In the genomic region with DNA sequence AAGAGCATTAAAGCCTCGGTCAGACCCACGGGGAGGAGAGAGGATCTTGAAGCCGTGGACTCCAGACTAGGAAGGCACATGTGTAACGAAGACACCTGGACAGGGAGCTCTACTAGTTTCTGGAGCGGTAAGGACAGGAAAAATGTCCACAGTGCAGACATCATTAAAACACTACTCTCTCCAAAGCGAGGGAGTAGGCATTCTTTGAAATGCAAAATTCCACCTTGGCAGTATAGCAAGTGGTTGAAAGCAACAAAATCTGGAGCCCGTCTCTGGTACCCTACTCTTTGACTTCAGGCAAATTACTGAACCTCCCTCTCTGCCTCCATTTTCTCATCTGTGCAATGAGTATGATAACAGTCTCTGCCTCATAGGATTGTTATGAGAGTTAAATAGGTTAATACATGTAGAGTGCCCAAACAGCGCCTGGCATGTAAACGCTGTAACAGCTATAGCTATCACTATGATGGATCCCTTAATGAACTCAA, we compare ENCODE assay signal across 10 cellular contexts. TPM values are rescaled to one million over a fixed set of nuclear protein-coding genes. Genes with fewer than 3 reads are reported as not detected.
A peak's percentile ranks its signal among the peaks of the same experiment; 100 is the strongest.
DNase-seq lines count a peak whose midpoint lies in the region; ATAC-seq and TF ChIP-seq lines count a peak whose summit lies in the region.
"Had no signal": no experiment of that assay in that cellular context is flagged by ENCODE, and none has a peak within 500 bp of the region (broad histone marks: within the 10 kb centered on the region; RNA-seq: fewer than 3 reads in every experiment).

No MANE protein-coding gene starts in this region.

- no peak for TF ChIP-seq EP300 in ovary (IDR thresholded peaks at IDR 0.05)

- POLR2A ChIA-PET in AG04449 (lab: Yijun Ruan, JAX) = interaction anchor here (0.6 kb wide), 1 partner anchor 959 kb away, joined by 4 read pairs; no protein-coding TSS in a partner anchor
- POLR2A ChIA-PET in naive thymus-derived CD8-positive, alpha-beta T cell (lab: Charles Lee) = interaction anchor here (0.6 to 1.2 kb wide), 4 partner anchors 84 to 119 kb away, joined by 3 to 5 read pairs (median 3); a partner anchor contains a TSS

- no peak for TF ChIP-seq CTCF in AG04449 (IDR thresholded peaks at IDR 0.05; ENCODE audit: insufficient read depth, low read length, missing control alignments)
- no peak for TF ChIP-seq CTCF in ovary (IDR thresholded peaks at IDR 0.05)

- H3K27me3 Mint-ChIP-seq in naive thymus-derived CD8-positive, alpha-beta T cell = peaks cover 0 to 9% (median 0%) of the 10 kb centered on the region in 5 donors

- TF ChIP-seq POLR2A in ovary (IDR thresholded peaks at IDR 0.05) = no peak

- 32 to 35% methylated on average over 9 of the region's 9 CpGs for WGBS in ectodermal cell, 2 experiments
- WGBS in ovary, 3 donors = 26 to 30% (median 27%) methylated on average over 9 of the region's 9 CpGs

- H3K27ac ChIP-seq in ectodermal cell (ENCODE audit: insufficient read depth, low read depth, low read length, poor library complexity, severe bottlenecking) (no peak overlapping the region), ovary (no peak overlapping the region)

- H3K36me3 Mint-ChIP-seq in naive thymus-derived CD8-positive, alpha-beta T cell = no peaks in the 10 kb centered on the region

- H3K4me1 ChIP-seq in ectodermal cell (ENCODE audit: control insufficient read depth, insufficient read depth, low read length) (no peaks in the 10 kb centered on the region), ovary (ENCODE audit: insufficient read depth) (peaks cover 4% of the 10 kb centered on the region)

- intact Hi-C loops in ovary (cut with DNase I) = no loop called here

- CTCF ChIA-PET in AG04449 (lab: Yijun Ruan, JAX) = interaction anchor here (0.7 to 1.3 kb wide), 5 partner anchors 11 to 48 kb away, joined by 3 to 7 read pairs (median 3); a partner anchor contains a TSS

- H3K4me3 ChIP-seq in AG04449 (ENCODE audit: low read depth, low read length) = peak overlapping the region; percentile 49
- H3K4me3 ChIP-seq in ectodermal cell (ENCODE audit: insufficient read depth, low read depth, low read length) = peak overlapping the region; percentile 29
- no peak overlapping the region for H3K4me3 ChIP-seq in ovary

- H3K4me3 Mint-ChIP-seq in naive thymus-derived CD8-positive, alpha-beta T cell = peak overlapping the region; percentile 77 to 85 (median 82)

- H3K9me3 Mint-ChIP-seq in naive thymus-derived CD8-positive, alpha-beta T cell = no peaks in the 10 kb centered on the region

- H3K4me1 Mint-ChIP-seq in naive thymus-derived CD8-positive, alpha-beta T cell = peaks cover 4 to 39% (median 9%) of the 10 kb centered on the region in 4 donors

- ATAC-seq in HG03354 (IDR thresholded peaks at IDR 0.05; ENCODE audit: poor library complexity, severe bottlenecking, unreplicated experiment) = peak; percentile 6
- ATAC-seq in naive thymus-derived CD8-positive, alpha-beta T cell = peak in 1 of 2 donors; percentile 22
- no peak for ATAC-seq in HG03025 (IDR thresholded peaks at IDR 0.05; ENCODE audit: low FRiP score, unreplicated experiment)

- H3K36me3 ChIP-seq in ectodermal cell (ENCODE audit: control insufficient read depth, insufficient read depth, low read length) = no peaks in the 10 kb centered on the region
- H3K36me3 ChIP-seq in ovary = no peaks in the 10 kb centered on the region

- H3K27me3 ChIP-seq in ectodermal cell (ENCODE audit: control insufficient read depth, insufficient read depth, low read length, poor library complexity, severe bottlenecking) (peaks cover 3% of the 10 kb centered on the region), ovary (no peaks in the 10 kb centered on the region)

- peak overlapping the region in 4 of 10 donors; percentile 22 to 80 (median 56) for H3K27ac Mint-ChIP-seq in naive thymus-derived CD8-positive, alpha-beta T cell

- DNase-seq in AG04449 (ENCODE audit: low read depth, low spot score) = no peak
- no peak for DNase-seq in naive thymus-derived CD8-positive, alpha-beta T cell
- DNase-seq in NCI-H2081 treated with DMSO at 0.1 percent for 48 hours (lab: John Stamatoyannopoulos, UW) = no peak
- DNase-seq in hepatic stellate cell (ENCODE audit: low spot score) = no peak
- no peak for DNase-seq in ovary
- DNase-seq: head of caudate nucleus, NCI-H2081 had no signal

- H3K9me3 ChIP-seq in ectodermal cell (ENCODE audit: control insufficient read depth, low read length) (no peaks in the 10 kb centered on the region), ovary (no peaks in the 10 kb centered on the region)

RNA-seq across cellular contexts. Expression of a gene that starts 0.4 kb away (rescaled TPM):
- polyA plus RNA-seq in ectodermal cell (2013, experiment 1 of 4) = 23.1 TPM
- 22.6 TPM for polyA plus RNA-seq in ectodermal cell (2013, experiment 2 of 4)
- polyA plus RNA-seq in ectodermal cell (2013, experiment 3 of 4) = 23.1 TPM
- 18.2 TPM for polyA plus RNA-seq in ectodermal cell (2013, experiment 4 of 4)
- total RNA-seq in naive thymus-derived CD8-positive, alpha-beta T cell = 1 to 10 TPM; 4.1 to 5.3 TPM
- polyA plus RNA-seq in naive thymus-derived CD8-positive, alpha-beta T cell = not detected
- total RNA-seq in ovary = 1 to 10 TPM in 6 of 7 donors, under 1 TPM in 1; 0.80 to 2.6 (median 1.6) TPM
- 1 to 10 TPM; 1.7 to 1.8 TPM for polyA plus RNA-seq in ovary

RNA-seq across cellular contexts. Expression of a gene that starts 11.0 kb away (rescaled TPM):
- polyA plus RNA-seq in ectodermal cell (2013, experiment 1 of 4) = not detected
- polyA plus RNA-seq in ectodermal cell (2013, experiment 2 of 4) = not detected
- polyA plus RNA-seq in ectodermal cell (2013, experiment 3 of 4) = not detected
- polyA plus RNA-seq in ectodermal cell (2013, experiment 4 of 4) = not detected
- total RNA-seq in naive thymus-derived CD8-positive, alpha-beta T cell = not detected
- not detected for polyA plus RNA-seq in naive thymus-derived CD8-positive, alpha-beta T cell
- total RNA-seq in ovary = under 1 TPM in 1 of 7 donors, not detected in 6; 0.36 TPM
- not detected for polyA plus RNA-seq in ovary
